ENCODE assay signal across 14 cellular contexts in genomic region chr7:19991936-19992335, GRCh38.
"Had no signal": no experiment of that assay in that cellular context is flagged by ENCODE, and none has a peak within 500 bp of the region (broad histone marks: within the 10 kb centered on the region; RNA-seq: fewer than 3 reads in every experiment).

No MANE protein-coding gene starts in this region.

- H3K4me3 Mint-ChIP-seq: naive thymus-derived CD8-positive, alpha-beta T cell had no signal

- FAIRE-seq: endometrium, small intestine had no signal

- H3K27ac ChIP-seq: epithelial cell of prostate, esophagus muscularis mucosa, neutrophil had no signal

- H3K9me3 ChIP-seq: esophagus muscularis mucosa, mucosa of descending colon, neutrophil had no signal

- H3K27me3 Mint-ChIP-seq: naive thymus-derived CD8-positive, alpha-beta T cell had no signal

- H3K4me3 ChIP-seq: esophagus muscularis mucosa, mucosa of descending colon had no signal

- H3K4me1 ChIP-seq: esophagus muscularis mucosa had no signal

- H3K27me3 ChIP-seq: esophagus muscularis mucosa, neutrophil had no signal

- H3K4me1 Mint-ChIP-seq: naive thymus-derived CD8-positive, alpha-beta T cell had no signal

- H3K27ac Mint-ChIP-seq: naive thymus-derived CD8-positive, alpha-beta T cell had no signal

- ATAC-seq: mucosa of descending colon; naive thymus-derived CD8-positive, alpha-beta T cell; right cardiac atrium had no signal

- DNase-seq: effector memory CD4-positive, alpha-beta T cell; foreskin fibroblast; kidney glomerular epithelial cell; mucosa of descending colon; naive thymus-derived CD8-positive, alpha-beta T cell; right cardiac atrium; small intestine; stimulated activated CD4-positive, alpha-beta T cell treated with anti-CD3 and anti-CD28 coated beads, Interleukin-2, amount 100 ng/mL, for 48 hours; stimulated activated naive CD4-positive, alpha-beta T cell treated with Interleukin-2 at 50 U/mL for 16 hours; trophoblast cell had no signal

- H3K36me3 Mint-ChIP-seq: naive thymus-derived CD8-positive, alpha-beta T cell had no signal

- H3K36me3 ChIP-seq: esophagus muscularis mucosa, neutrophil had no signal
